28 cellular contexts compared by ENCODE assay signal in genomic region chr3:33681667-33682066, GRCh38.
"Had no signal": no experiment of that assay in that cellular context is flagged by ENCODE, and none has a peak within 500 bp of the region (broad histone marks: within the 10 kb centered on the region; RNA-seq: fewer than 3 reads in every experiment).

No MANE protein-coding gene starts in this region.

- H3K4me1 Mint-ChIP-seq: activated CD4-positive, alpha-beta T cell treated with anti-CD3 and anti-CD28 coated beads for 36 hours; activated naive CD8-positive, alpha-beta T cell treated with anti-CD3 and anti-CD28 coated beads for 36 hours; neural crest cell had no signal

- H3K27me3 ChIP-seq: adrenal gland, body of pancreas, cardiac muscle cell, colonic mucosa had no signal

- H3K4me3 ChIP-seq: adrenal gland, body of pancreas, cardiac muscle cell, colonic mucosa, psoas muscle, smooth muscle cell, thoracic aorta had no signal

- H3K27ac ChIP-seq: adrenal gland, body of pancreas, cardiac muscle cell, colonic mucosa, epithelial cell of prostate, parathyroid adenoma, psoas muscle, thoracic aorta had no signal

- DNase-seq: activated CD4-positive, alpha-beta T cell treated with anti-CD3 and anti-CD28 coated beads for 36 hours; activated CD4-positive, CD25-positive, alpha-beta regulatory T cell; activated CD8-positive, alpha-beta memory T cell treated with anti-CD3 and anti-CD28 coated beads, Interleukin-2, amount 10 ng/mL, durations not matched to agents 7 days and 5 days; activated CD8-positive, alpha-beta T cell treated with anti-CD3 and anti-CD28 coated beads, Interleukin-2, amount 10 ng/mL, durations not matched to agents 7 days and 5 days; activated effector memory CD4-positive, alpha-beta T cell treated with anti-CD3 and anti-CD28 coated beads, Interleukin-2, amount 50 U/mL, for 16 hours; activated naive CD4-positive, alpha-beta T cell treated with anti-CD3 and anti-CD28 coated beads for 36 hours; activated naive CD8-positive, alpha-beta T cell treated with anti-CD3 and anti-CD28 coated beads for 36 hours; adrenal gland; aorta; body of pancreas; cerebellar nuclear complex; colonic mucosa; effector CD8-positive, alpha-beta T cell; left ventricle myocardium superior; midbrain; naive thymus-derived CD4-positive, alpha-beta T cell; nucleus accumbens; psoas muscle; stimulated activated CD4-positive, alpha-beta T cell treated with anti-CD3 and anti-CD28 coated beads, Interleukin-1b, Interleukin-23, amount 100 ng/mL, for 48 hours; stimulated activated naive CD4-positive, alpha-beta T cell; T-helper 2 cell; trophoblast cell had no signal

- H3K4me3 Mint-ChIP-seq: activated CD4-positive, alpha-beta T cell treated with anti-CD3 and anti-CD28 coated beads for 36 hours; activated CD8-positive, alpha-beta memory T cell treated with anti-CD3 and anti-CD28 coated beads, Interleukin-2, amount 10 ng/mL, durations not matched to agents 7 days and 5 days; activated CD8-positive, alpha-beta T cell treated with anti-CD3 and anti-CD28 coated beads, Interleukin-2, amount 10 ng/mL, durations not matched to agents 7 days and 5 days; activated naive CD4-positive, alpha-beta T cell treated with anti-CD3 and anti-CD28 coated beads for 36 hours; activated naive CD8-positive, alpha-beta T cell treated with anti-CD3 and anti-CD28 coated beads for 36 hours; naive thymus-derived CD4-positive, alpha-beta T cell; neural crest cell had no signal

- H3K4me1 ChIP-seq: adrenal gland, body of pancreas, colonic mucosa, parathyroid adenoma, psoas muscle had no signal

- H3K27ac Mint-ChIP-seq: activated CD4-positive, alpha-beta T cell treated with anti-CD3 and anti-CD28 coated beads for 36 hours; activated CD8-positive, alpha-beta memory T cell treated with anti-CD3 and anti-CD28 coated beads, Interleukin-2, amount 10 ng/mL, durations not matched to agents 7 days and 5 days; activated CD8-positive, alpha-beta T cell treated with anti-CD3 and anti-CD28 coated beads, Interleukin-2, amount 10 ng/mL, durations not matched to agents 7 days and 5 days; activated naive CD4-positive, alpha-beta T cell treated with anti-CD3 and anti-CD28 coated beads for 36 hours; activated naive CD8-positive, alpha-beta T cell treated with anti-CD3 and anti-CD28 coated beads for 36 hours; naive thymus-derived CD4-positive, alpha-beta T cell had no signal

- H3K9me3 ChIP-seq: adrenal gland, body of pancreas, colonic mucosa, psoas muscle had no signal

- H3K27me3 Mint-ChIP-seq: activated CD4-positive, alpha-beta T cell treated with anti-CD3 and anti-CD28 coated beads for 36 hours; activated CD8-positive, alpha-beta memory T cell treated with anti-CD3 and anti-CD28 coated beads, Interleukin-2, amount 10 ng/mL, durations not matched to agents 7 days and 5 days; activated naive CD8-positive, alpha-beta T cell treated with anti-CD3 and anti-CD28 coated beads for 36 hours; naive thymus-derived CD4-positive, alpha-beta T cell had no signal

- H3K36me3 ChIP-seq: adrenal gland, colonic mucosa had no signal
